ENCODE assay signal across 17 cellular contexts in genomic region chr18:51234117-51235010, GRCh38. TPM values are rescaled to one million over a fixed set of nuclear protein-coding genes. Genes with fewer than 3 reads are reported as not detected.
DNase-seq lines count a peak whose midpoint lies in the region; ATAC-seq and TF ChIP-seq lines count a peak whose summit lies in the region.
"Had no signal": no experiment of that assay in that cellular context is flagged by ENCODE, and none has a peak within 500 bp of the region (broad histone marks: within the 10 kb centered on the region; RNA-seq: fewer than 3 reads in every experiment).

No MANE protein-coding gene starts in this region.

- no CpG with 5 or more reads among the region's 11 CpGs for WGBS in mesendoderm (ENCODE audit: extremely low coverage, insufficient coverage, low lambda C conversion rate)
- WGBS in body of pancreas, 2 donors = 70 to 80% methylated on average over 11 of the region's 11 CpGs

- TF ChIP-seq CTCF in Calu3 (IDR thresholded peaks at IDR 0.05; ENCODE audit: unreplicated experiment) (no peak), RWPE1 (conservative IDR thresholded peaks at IDR 0.05; ENCODE audit: low read depth) (no peak), body of pancreas (IDR thresholded peaks at IDR 0.05) (no peak)

- no peak overlapping the region for H3K18ac ChIP-seq in mesendoderm (ENCODE audit: low read length)

- H3K9me3 ChIP-seq in body of pancreas = no peaks in the 10 kb centered on the region
- H3K9me3 ChIP-seq: left ventricle myocardium inferior had no signal

- no peak overlapping the region for H3K4me2 ChIP-seq in mesendoderm (ENCODE audit: low read length)

- H3K27me3 Mint-ChIP-seq in Calu3 (ENCODE audit: unreplicated experiment) = no peaks in the 10 kb centered on the region
- peaks cover 4% of the 10 kb centered on the region for H3K27me3 Mint-ChIP-seq in activated naive CD8-positive, alpha-beta T cell treated with anti-CD3 and anti-CD28 coated beads, Interleukin-2, amount 10 ng/mL, durations not matched to agents 7 days and 5 days

- H3K4me1 ChIP-seq in mesendoderm (ENCODE audit: control insufficient read depth, low read depth, low read length) = peaks cover 10% of the 10 kb centered on the region
- no peaks in the 10 kb centered on the region for H3K4me1 ChIP-seq in body of pancreas

- CTCF ChIA-PET in Calu3 (lab: Charles Lee) (no interaction called here), RWPE1 (lab: Yijun Ruan, JAX) (no interaction called here)

- H3K56ac ChIP-seq in mesendoderm (ENCODE audit: low read length) = no peak overlapping the region

- peak overlapping the region; percentile 49 for H3K4me3 Mint-ChIP-seq in Calu3 (ENCODE audit: low read depth, unreplicated experiment)
- H3K4me3 Mint-ChIP-seq in activated naive CD8-positive, alpha-beta T cell treated with anti-CD3 and anti-CD28 coated beads, Interleukin-2, amount 10 ng/mL, durations not matched to agents 7 days and 5 days = peak overlapping the region; percentile 25
- H3K4me3 Mint-ChIP-seq: CD4-positive, alpha-beta T cell; H9; nephron had no signal

- no peak overlapping the region for H3K4ac ChIP-seq in mesendoderm (ENCODE audit: low read depth, low read length)

- H3K27ac Mint-ChIP-seq in Calu3 (ENCODE audit: unreplicated experiment) = peak overlapping the region; percentile 94
- H3K27ac Mint-ChIP-seq in activated naive CD8-positive, alpha-beta T cell treated with anti-CD3 and anti-CD28 coated beads, Interleukin-2, amount 10 ng/mL, durations not matched to agents 7 days and 5 days = peak overlapping the region; percentile 47
- H3K27ac Mint-ChIP-seq: CD4-positive, alpha-beta T cell; H9; nephron had no signal

- H4K5ac ChIP-seq in mesendoderm (ENCODE audit: low read length) = no peak overlapping the region

- no peaks in the 10 kb centered on the region for H3K9me3 Mint-ChIP-seq in Calu3 (ENCODE audit: low read depth, unreplicated experiment)
- no peaks in the 10 kb centered on the region for H3K9me3 Mint-ChIP-seq in activated naive CD8-positive, alpha-beta T cell treated with anti-CD3 and anti-CD28 coated beads, Interleukin-2, amount 10 ng/mL, durations not matched to agents 7 days and 5 days
- H3K9me3 Mint-ChIP-seq: activated T-helper 2 cell treated with anti-CD3 and anti-CD28 coated beads, Interferon-gamma antibody, Interleukin-2, Interleukin-4, amounts not matched to agents 10 μg/mL and 5 μg/mL and 100 μg/mL, durations not matched to agents 14 hours and 24 hours and 36 hours; CD4-positive, alpha-beta T cell; H9; nephron had no signal

- no peak for TF ChIP-seq POLR2A in body of pancreas (IDR thresholded peaks at IDR 0.05)

- H3K27ac ChIP-seq in mesendoderm (ENCODE audit: low read depth, low read length) (no peak overlapping the region), RWPE1 (no peak overlapping the region), body of pancreas (no peak overlapping the region)
- H3K27ac ChIP-seq: left ventricle myocardium inferior had no signal

- BruUV-seq in Calu3 (replicated peaks; lab: Mats Ljungman, UMichigan) = no TSS peak

- H3K4me3 ChIP-seq in mesendoderm (ENCODE audit: low read length) (no peak overlapping the region), body of pancreas (no peak overlapping the region)
- H3K4me3 ChIP-seq: left ventricle myocardium inferior had no signal

- DNase-seq in Calu3 (peak; percentile 8), HT1080 (ENCODE audit: low read depth) (peak; percentile 47), mesendoderm (peak; percentile 32), RWPE1 (ENCODE audit: low spot score) (no peak), body of pancreas (no peak), NCI-H345 treated with DMSO at 0.1 percent for 48 hours (lab: John Stamatoyannopoulos, UW; ENCODE audit: unreplicated experiment) (no peak)
- no peak for DNase-seq in activated naive CD8-positive, alpha-beta T cell treated with anti-CD3 and anti-CD28 coated beads, Interleukin-2, amount 10 ng/mL, durations not matched to agents 7 days and 5 days
- DNase-seq: activated CD4-positive, CD25-positive, alpha-beta regulatory T cell treated with anti-CD3 and anti-CD28 coated beads, Interleukin-2, amount 50 U/mL, for 72 hours; caudate nucleus; CD4-positive, alpha-beta T cell; H9; left ventricle myocardium inferior; NCI-H2171 treated with DMSO at 0.1 percent for 48 hours had no signal

- peaks cover 45% of the 10 kb centered on the region for H3K4me1 Mint-ChIP-seq in Calu3 (ENCODE audit: low read depth, unreplicated experiment)
- H3K4me1 Mint-ChIP-seq in activated naive CD8-positive, alpha-beta T cell treated with anti-CD3 and anti-CD28 coated beads, Interleukin-2, amount 10 ng/mL, durations not matched to agents 7 days and 5 days = peaks cover 28% of the 10 kb centered on the region
- H3K4me1 Mint-ChIP-seq: nephron had no signal

- ATAC-seq in activated naive CD8-positive, alpha-beta T cell treated with anti-CD3 and anti-CD28 coated beads, Interleukin-2, amount 10 ng/mL, durations not matched to agents 7 days and 5 days (ENCODE audit: low read depth) = peak; percentile 77
- ATAC-seq in body of pancreas = no peak
- no peak for ATAC-seq in GM21423 (IDR thresholded peaks at IDR 0.05; ENCODE audit: unreplicated experiment)
- ATAC-seq: sciatic nerve had no signal

- H2BK5ac ChIP-seq in mesendoderm (ENCODE audit: low read length) = no peak overlapping the region

- H3K79me2 ChIP-seq in mesendoderm (ENCODE audit: control insufficient read depth, insufficient read depth, low read length) = no peaks in the 10 kb centered on the region

- no peak overlapping the region for H2BK120ac ChIP-seq in mesendoderm (ENCODE audit: low read depth, low read length)

- H3K27me3 ChIP-seq in mesendoderm (ENCODE audit: insufficient read depth, low read length, poor library complexity) = no peaks in the 10 kb centered on the region
- no peaks in the 10 kb centered on the region for H3K27me3 ChIP-seq in body of pancreas

- POLR2A ChIA-PET in activated naive CD8-positive, alpha-beta T cell treated with anti-CD3 and anti-CD28 coated beads, Interleukin-2, amount 10 ng/mL, durations not matched to agents 7 days and 5 days (lab: Charles Lee) = interaction anchor here (1.4 to 2.1 kb wide), 3 partner anchors 23 to 80 kb away, joined by 3 to 8 read pairs (median 4); partner anchors contain the start of gene MEX3C
- POLR2A ChIA-PET in RWPE1 (lab: Yijun Ruan, JAX; ENCODE audit: low non-redundant PET) = no interaction called here

- H2BK15ac ChIP-seq in mesendoderm (replicated peaks; ENCODE audit: low read depth) = no peak overlapping the region

- H3K79me1 ChIP-seq in mesendoderm (ENCODE audit: low read length) = no peaks in the 10 kb centered on the region

- H3K36me3 ChIP-seq in mesendoderm (ENCODE audit: control insufficient read depth, insufficient read depth, low read length) (no peaks in the 10 kb centered on the region), body of pancreas (replicated peaks in 1 of 2; ENCODE audit: insufficient read depth in 1 of 2, low read depth in 2 of 2) (no peaks in the 10 kb centered on the region)
- H3K36me3 ChIP-seq: left ventricle myocardium inferior had no signal

- no peak overlapping the region for H2AK5ac ChIP-seq in mesendoderm (ENCODE audit: low read length)

- no peak overlapping the region for H4K8ac ChIP-seq in mesendoderm (ENCODE audit: low read depth, low read length)

- no peak overlapping the region for H3K9ac ChIP-seq in mesendoderm (ENCODE audit: low read length)

- H3K36me3 Mint-ChIP-seq in Calu3 (ENCODE audit: insufficient read depth, unreplicated experiment) = peaks cover 7% of the 10 kb centered on the region
- no peaks in the 10 kb centered on the region for H3K36me3 Mint-ChIP-seq in activated naive CD8-positive, alpha-beta T cell treated with anti-CD3 and anti-CD28 coated beads, Interleukin-2, amount 10 ng/mL, durations not matched to agents 7 days and 5 days

- no peak overlapping the region for H3K23ac ChIP-seq in mesendoderm (ENCODE audit: low read length)

- intact Hi-C loops in Calu3 (cut with micrococcal nuclease; ENCODE audit: unreplicated experiment) (loop anchor here (5.0 kb wide), 1 partner anchor 303 kb away; no protein-coding TSS in a partner anchor), body of pancreas (cut with DNase I) (no loop called here)

RNA-seq across cellular contexts. Expression of gene MEX3C, which starts 36.9 kb away (rescaled TPM):
- 71.5 and 86.9 TPM in 2 replicates for total RNA-seq in Calu3 (2022)
- 30.2 and 33.8 TPM in 2 replicates for total RNA-seq in HT1080 (2014; rRNA removed; shearing (Covaris generic))
- 40.3 and 52.8 TPM in 2 replicates for polyA plus RNA-seq in HT1080 (2015; cell fraction: cytosol; rRNA removed)
- 26.5 and 30.6 TPM in 2 replicates for polyA plus RNA-seq in HT1080 (2015; cell fraction: nucleus; rRNA removed)
- 10 to 100 TPM; 53.3 to 60.7 TPM for total RNA-seq in activated naive CD8-positive, alpha-beta T cell treated with anti-CD3 and anti-CD28 coated beads, Interleukin-2, amount 10 ng/mL, durations not matched to agents 7 days and 5 days
- polyA plus RNA-seq in mesendoderm (2013, experiment 1 of 2) = 81.5 TPM
- polyA plus RNA-seq in mesendoderm (2013, experiment 2 of 2) = 82.9 TPM
- 10 to 100 TPM; 16.5 to 16.6 TPM for total RNA-seq in body of pancreas

Comparison
In these comparisons a context has a peak if more than half of its experiments do, and no peak if none do; other contexts are left out.
1. DNase-seq: peak in Calu3 (single experiment), HT1080 (single experiment) and mesendoderm (single experiment); none in activated naive CD8-positive, alpha-beta T cell treated with anti-CD3 and anti-CD28 coated beads, Interleukin-2, amount 10 ng/mL, durations not matched to agents 7 days and 5 days (single experiment), RWPE1 (single experiment), body of pancreas (0 of 4) and NCI-H345 treated with DMSO at 0.1 percent for 48 hours (single experiment).